Comparison of ENCODE assay signal across 9 cellular contexts in genomic region chr6:91276315-91276714, GRCh38.
A peak's percentile ranks its signal among the peaks of the same experiment; 100 is the strongest.
DNase-seq lines count a peak whose midpoint lies in the region; ATAC-seq and TF ChIP-seq lines count a peak whose summit lies in the region.
"Had no signal": no experiment of that assay in that cellular context is flagged by ENCODE, and none has a peak within 500 bp of the region (broad histone marks: within the 10 kb centered on the region; RNA-seq: fewer than 3 reads in every experiment).

No MANE protein-coding gene starts in this region.

- WGBS in hepatocyte (ENCODE audit: low lambda C conversion rate, missing lambda C conversion rate): 47% methylated on average over 2 of the region's 2 CpGs
- 50 to 57% methylated on average over 2 of the region's 2 CpGs for WGBS in lower leg skin, 2 donors

- H3K27me3 Mint-ChIP-seq in effector memory CD8-positive, alpha-beta T cell: no peaks in the 10 kb centered on the region

- TF ChIP-seq CTCF in GM12865 (IDR thresholded peaks at IDR 0.05; ENCODE audit: insufficient read depth, low read depth, low read length, missing control alignments): peak; percentile 20
- peak; percentile 48 for TF ChIP-seq CTCF in hepatocyte (IDR thresholded peaks at IDR 0.05; ENCODE audit: poor library complexity)
- TF ChIP-seq CTCF in lower leg skin (IDR thresholded peaks at IDR 0.05): no peak

- H3K4me1 Mint-ChIP-seq in effector memory CD8-positive, alpha-beta T cell (ENCODE audit: low read depth in 2 of 2): no peaks in the 10 kb centered on the region

- H3K36me3 ChIP-seq in hepatocyte (replicated peaks; ENCODE audit: insufficient read depth, low read depth): no peaks in the 10 kb centered on the region

- H3K27ac ChIP-seq in hepatocyte: no peak overlapping the region

- ATAC-seq in HG02610 (IDR thresholded peaks at IDR 0.05; ENCODE audit: unreplicated experiment): peak; percentile 59
- ATAC-seq in GM21576 (IDR thresholded peaks at IDR 0.05; ENCODE audit: unreplicated experiment): no peak
- no peak for ATAC-seq in HG03135 (IDR thresholded peaks at IDR 0.05; ENCODE audit: unreplicated experiment)
- ATAC-seq in effector memory CD8-positive, alpha-beta T cell (replicated peaks): no peak
- ATAC-seq: HCT116 had no signal

- no peaks in the 10 kb centered on the region for H3K27me3 ChIP-seq in hepatocyte

- no peaks in the 10 kb centered on the region for H3K4me1 ChIP-seq in hepatocyte (ENCODE audit: insufficient read depth)

- no peaks in the 10 kb centered on the region for H3K9me2 ChIP-seq in hepatocyte (replicated peaks; ENCODE audit: insufficient read depth)

- TF ChIP-seq POLR2A in lower leg skin (IDR thresholded peaks at IDR 0.05): no peak

- no peak overlapping the region for H3K4me3 Mint-ChIP-seq in effector memory CD8-positive, alpha-beta T cell

- no peaks in the 10 kb centered on the region for H3K9me3 ChIP-seq in hepatocyte (ENCODE audit: low read depth)

- H3K9me3 Mint-ChIP-seq in effector memory CD8-positive, alpha-beta T cell: peaks cover 5 to 22% of the 10 kb centered on the region in 2 donors

- H3K36me3 Mint-ChIP-seq in effector memory CD8-positive, alpha-beta T cell (ENCODE audit: insufficient read depth): no peaks in the 10 kb centered on the region

- H3K4me3 ChIP-seq in GM12865 (ENCODE audit: low read depth, low read length) (no peak overlapping the region), hepatocyte (no peak overlapping the region), lower leg skin (ENCODE audit: low read depth, poor library complexity, severe bottlenecking) (no peak overlapping the region)

- no peaks in the 10 kb centered on the region for H4K20me1 ChIP-seq in hepatocyte (ENCODE audit: insufficient read depth, poor library complexity, severe bottlenecking)

- intact Hi-C loops in lower leg skin (cut with DNase I; ENCODE audit: low total_unique reads): no loop called here

- DNase-seq in GM12865 (ENCODE audit: low read depth): no peak
- DNase-seq in NOMO-1 treated with DMSO at 0.1 percent for 48 hours (lab: John Stamatoyannopoulos, UW; ENCODE audit: unreplicated experiment): peak; percentile 28
- peak; percentile 29 for DNase-seq in hepatocyte (ENCODE audit: low spot score)
- DNase-seq in effector memory CD8-positive, alpha-beta T cell: no peak
- no peak for DNase-seq in lower leg skin (ENCODE audit: low spot score in 2 of 2)

- no peak overlapping the region for H3K27ac Mint-ChIP-seq in effector memory CD8-positive, alpha-beta T cell

- no peak overlapping the region for H3K4me2 ChIP-seq in hepatocyte

- H2AFZ ChIP-seq in hepatocyte: no peak overlapping the region

- H3K79me2 ChIP-seq in hepatocyte: no peaks in the 10 kb centered on the region

Comparison
In these comparisons a context has a peak if more than half of its experiments do, and no peak if none do; other contexts are left out.
1. DNase-seq: peak in NOMO-1 treated with DMSO at 0.1 percent for 48 hours (single experiment) and hepatocyte (single experiment); none in GM12865 (single experiment), effector memory CD8-positive, alpha-beta T cell (0 of 3) and lower leg skin (0 of 2).
2. CTCF ChIP-seq: peak in GM12865 (single experiment) and hepatocyte (single experiment); none in lower leg skin (0 of 3).